In genomic region chr20:8019178-8019997, GRCh38 we compare ENCODE assay signal across 8 cellular contexts. TPM values are rescaled to one million over a fixed set of nuclear protein-coding genes. Genes with fewer than 3 reads are reported as not detected.
DNase-seq lines count a peak whose midpoint lies in the region; ATAC-seq, FAIRE-seq and TF ChIP-seq lines count a peak whose summit lies in the region.

TMX4 (minus strand) TSS chr20:8019761; CDS start chr20:8019613, 148 bp downstream.

- peak within 1 kb of the TSS; percentile 93 to 94 for H3K27ac ChIP-seq in kidney (ENCODE audit: low read depth in 2 of 2, low read length in 2 of 2)

- DNase-seq in AG10803 (ENCODE audit: low read depth) = peak; percentile 96
- DNase-seq in NCI-H345 (lab: John Stamatoyannopoulos, UW) = peak; percentile 98
- peak; percentile 96 for DNase-seq in activated CD4-positive, CD25-positive, alpha-beta regulatory T cell treated with anti-CD3 and anti-CD28 coated beads, Interleukin-2, amount 50 U/mL, for 72 hours
- peak; percentile 90 to 94 for DNase-seq in cerebellar nuclear complex (lab: John Stamatoyannopoulos, UW)
- peak; percentile 99 for DNase-seq in kidney
- DNase-seq in stimulated activated CD4-positive, alpha-beta T cell treated with anti-CD3 and anti-CD28 coated beads, Interleukin-15, amount 100 ng/mL, for 24 hours = peak; percentile 96

- FAIRE-seq in kidney (lab: Jason Lieb, UNC) = peak; percentile 30

- peaks cover 4 to 5% of the 10 kb centered on the region in 2 donors for H3K4me1 ChIP-seq in kidney (ENCODE audit: control insufficient read depth in 1 of 2, insufficient read depth in 1 of 2, low read depth in 1 of 2, low read length in 2 of 2)

- TF ChIP-seq CTCF in AG10803 (conservative IDR thresholded peaks at IDR 0.05; ENCODE audit: low read length) = peak; percentile 5; the same call in 1 of the 2 replicates
- TF ChIP-seq CTCF in kidney (IDR thresholded peaks at IDR 0.05; ENCODE audit: borderline replicate concordance, extremely low read depth, insufficient read depth) = peak; percentile 33

- H3K9ac ChIP-seq in kidney (ENCODE audit: low read length in 2 of 2) = peak within 1 kb of the TSS; percentile 80 to 82

- intact Hi-C loops in kidney (cut with DNase I) = no loop called here

- peak within 1 kb of the TSS; percentile 84 for H3K4me3 ChIP-seq in AG10803 (ENCODE audit: low read length)
- H3K4me3 ChIP-seq in kidney (ENCODE audit: low read length in 2 of 2) = peak within 1 kb of the TSS; percentile 91 to 94

- no peaks in the 10 kb centered on the region for H3K36me3 ChIP-seq in kidney (ENCODE audit: control insufficient read depth in 1 of 2, insufficient read depth in 2 of 2, low read length in 2 of 2)

- no peaks in the 10 kb centered on the region for H3K9me3 ChIP-seq in kidney (ENCODE audit: control insufficient read depth in 1 of 2, low read length in 2 of 2)

- peak; percentile 92 for ATAC-seq in GM19023 (IDR thresholded peaks at IDR 0.05; ENCODE audit: unreplicated experiment)
- ATAC-seq in HG03280 (IDR thresholded peaks at IDR 0.05; ENCODE audit: unreplicated experiment) = peak; percentile 89

RNA-seq across cellular contexts. Expression of gene TMX4, which starts in this region (rescaled TPM):
- 90.8 TPM for total RNA-seq in kidney
- 20.7 TPM for polyA plus RNA-seq in kidney (ENCODE audit: insufficient read depth, low read depth, low replicate concordance)

Comparison
In these comparisons a context has a peak if more than half of its experiments do, and no peak if none do; other contexts are left out.
1. Peak in every context shown above with its lines: DNase-seq, ATAC-seq, H3K4me3 ChIP-seq and H3K27ac ChIP-seq.